24 cellular contexts compared by ENCODE assay signal in genomic region chr7:131889572-131890150, GRCh38.
"Had no signal": no experiment of that assay in that cellular context is flagged by ENCODE, and none has a peak within 500 bp of the region (broad histone marks: within the 10 kb centered on the region; RNA-seq: fewer than 3 reads in every experiment).

No MANE protein-coding gene starts in this region.

- H3K36me3 ChIP-seq: brain microvascular endothelial cell, tibial nerve, uterus had no signal

- H3K27ac ChIP-seq: brain microvascular endothelial cell, dorsolateral prefrontal cortex, epithelial cell of prostate, tibial nerve, uterus had no signal

- H3K4me1 Mint-ChIP-seq: activated CD4-positive, alpha-beta T cell treated with anti-CD3 and anti-CD28 coated beads for 36 hours; activated naive CD8-positive, alpha-beta T cell treated with anti-CD3 and anti-CD28 coated beads for 36 hours; activated T-helper 17 cell treated with anti-CD3 and anti-CD28 coated beads, Interleukin-2, amount 50 U/mL, for 72 hours; nephron progenitor cell had no signal

- H3K4me3 ChIP-seq: dorsolateral prefrontal cortex, lung, tibial nerve, uterus had no signal

- DNase-seq: activated CD4-positive, alpha-beta T cell treated with anti-CD3 and anti-CD28 coated beads for 36 hours; activated CD4-positive, alpha-beta T cell treated with anti-CD3 and anti-CD28 coated beads, Interleukin-2, amount 50 U/mL, for 48 hours; activated naive CD4-positive, alpha-beta T cell; activated naive CD8-positive, alpha-beta T cell treated with anti-CD3 and anti-CD28 coated beads for 36 hours; activated T-cell treated with anti-CD3 and anti-CD28 coated beads, Interleukin-2, amount 50 U/mL, for 1 hour; amniotic stem cell; brain microvascular endothelial cell; central memory CD4-positive, alpha-beta T cell; dorsolateral prefrontal cortex; foreskin fibroblast; left colon; nephron progenitor cell; occipital lobe; posterior cingulate gyrus; stimulated activated CD8-positive, alpha-beta memory T cell treated with anti-CD3 and anti-CD28 coated beads, Interleukin-4, amount 100 ng/mL, for 48 hours; stimulated activated naive CD4-positive, alpha-beta T cell; uterus had no signal

- H3K4me3 Mint-ChIP-seq: activated CD4-positive, alpha-beta T cell treated with anti-CD3 and anti-CD28 coated beads for 36 hours; activated naive CD8-positive, alpha-beta T cell treated with anti-CD3 and anti-CD28 coated beads for 36 hours; activated T-helper 17 cell treated with anti-CD3 and anti-CD28 coated beads, Interleukin-2, amount 50 U/mL, for 72 hours; nephron progenitor cell; WTC11 had no signal

- H3K27me3 ChIP-seq: brain microvascular endothelial cell, tibial nerve, uterus had no signal

- H3K36me3 Mint-ChIP-seq: activated naive CD8-positive, alpha-beta T cell treated with anti-CD3 and anti-CD28 coated beads for 36 hours had no signal

- H3K27ac Mint-ChIP-seq: activated CD4-positive, alpha-beta T cell treated with anti-CD3 and anti-CD28 coated beads for 36 hours; activated naive CD8-positive, alpha-beta T cell treated with anti-CD3 and anti-CD28 coated beads for 36 hours; activated T-helper 17 cell treated with anti-CD3 and anti-CD28 coated beads, Interleukin-2, amount 50 U/mL, for 72 hours; nephron progenitor cell; WTC11 had no signal

- H3K9me3 ChIP-seq: uterus had no signal

- FAIRE-seq: colon, islet of Langerhans had no signal

- H3K4me1 ChIP-seq: tibial nerve, uterus had no signal
